Comparison of ENCODE assay signal across 22 cellular contexts in genomic region chr20:5686381-5687105, GRCh38.
"Had no signal": no experiment of that assay in that cellular context is flagged by ENCODE, and none has a peak within 500 bp of the region (broad histone marks: within the 10 kb centered on the region; RNA-seq: fewer than 3 reads in every experiment).

No MANE protein-coding gene starts in this region.

- H3K4me3 ChIP-seq: coronary artery, hepatocyte, left ventricle myocardium inferior, lung, psoas muscle, testis, tibial nerve had no signal

- H3K79me2 ChIP-seq: hepatocyte had no signal

- H3K4me3 Mint-ChIP-seq: endodermal cell; nephron; stimulated activated naive B cell treated with anti-CD40 and anti-IgM and Interleukin-4, amounts not matched to agents 10 μg/mL and 1 μg/mL and 100 μg/mL, for 72 hours; stimulated activated naive CD8-positive, alpha-beta T cell treated with anti-CD3 and anti-CD28 coated beads, Interleukin-15, amount 100 ng/mL, for 72 hours had no signal

- H3K27me3 ChIP-seq: foreskin keratinocyte, hepatocyte, testis, tibial nerve had no signal

- H3K27ac Mint-ChIP-seq: endodermal cell; nephron; stimulated activated naive B cell treated with anti-CD40 and anti-IgM and Interleukin-4, amounts not matched to agents 10 μg/mL and 1 μg/mL and 100 μg/mL, for 72 hours had no signal

- ATAC-seq: foreskin keratinocyte; left cardiac atrium; psoas muscle; sciatic nerve; stimulated activated naive B cell treated with anti-CD40 and anti-IgM and Interleukin-4, amounts not matched to agents 10 μg/mL and 1 μg/mL and 100 μg/mL, for 72 hours; stimulated activated naive CD8-positive, alpha-beta T cell treated with anti-CD3 and anti-CD28 coated beads, Interleukin-15, amount 100 ng/mL, for 72 hours had no signal

- H3K9me3 Mint-ChIP-seq: endodermal cell; stimulated activated naive B cell treated with anti-CD40 and anti-IgM and Interleukin-4, amounts not matched to agents 10 μg/mL and 1 μg/mL and 100 μg/mL, for 72 hours; stimulated activated naive CD8-positive, alpha-beta T cell treated with anti-CD3 and anti-CD28 coated beads, Interleukin-15, amount 100 ng/mL, for 72 hours had no signal

- H3K36me3 ChIP-seq: left ventricle myocardium inferior, tibial nerve had no signal

- H3K4me1 ChIP-seq: foreskin keratinocyte, psoas muscle, testis, tibial nerve had no signal

- H3K36me3 Mint-ChIP-seq: stimulated activated naive B cell treated with anti-CD40 and anti-IgM and Interleukin-4, amounts not matched to agents 10 μg/mL and 1 μg/mL and 100 μg/mL, for 72 hours had no signal

- H2AFZ ChIP-seq: hepatocyte had no signal

- H3K27ac ChIP-seq: foreskin keratinocyte, hepatocyte, left ventricle myocardium inferior, psoas muscle, testis, tibial nerve had no signal

- H3K27me3 Mint-ChIP-seq: stimulated activated naive B cell treated with anti-CD40 and anti-IgM and Interleukin-4, amounts not matched to agents 10 μg/mL and 1 μg/mL and 100 μg/mL, for 72 hours; stimulated activated naive CD8-positive, alpha-beta T cell treated with anti-CD3 and anti-CD28 coated beads, Interleukin-15, amount 100 ng/mL, for 72 hours had no signal

- DNase-seq: effector CD4-positive, alpha-beta T cell; endodermal cell; erythroblast; foreskin keratinocyte; kidney; left cardiac atrium; left ventricle myocardium inferior; mesenchymal stem cell; midbrain; psoas muscle; retina; stimulated activated CD4-positive, alpha-beta T cell treated with anti-CD3 and anti-CD28 coated beads, Interleukin-2, amount 100 ng/mL, for 24 hours; stimulated activated CD4-positive, alpha-beta T cell treated with anti-CD3 and anti-CD28 coated beads, Interleukin-4, amount 100 ng/mL, for 4 hours; stimulated activated naive B cell treated with anti-CD40 and anti-IgM and Interleukin-4, amounts not matched to agents 10 μg/mL and 1 μg/mL and 100 μg/mL, for 72 hours; stimulated activated naive CD8-positive, alpha-beta T cell treated with anti-CD3 and anti-CD28 coated beads, Interleukin-15, amount 100 ng/mL, for 72 hours; testis had no signal

- H3K9me3 ChIP-seq: left ventricle myocardium inferior, psoas muscle, testis, tibial nerve had no signal

- H3K4me2 ChIP-seq: hepatocyte had no signal

- H3K4me1 Mint-ChIP-seq: endodermal cell; stimulated activated naive CD8-positive, alpha-beta T cell treated with anti-CD3 and anti-CD28 coated beads, Interleukin-15, amount 100 ng/mL, for 72 hours had no signal
